ENCODE assay signal across 14 cellular contexts in the genomic region with DNA sequence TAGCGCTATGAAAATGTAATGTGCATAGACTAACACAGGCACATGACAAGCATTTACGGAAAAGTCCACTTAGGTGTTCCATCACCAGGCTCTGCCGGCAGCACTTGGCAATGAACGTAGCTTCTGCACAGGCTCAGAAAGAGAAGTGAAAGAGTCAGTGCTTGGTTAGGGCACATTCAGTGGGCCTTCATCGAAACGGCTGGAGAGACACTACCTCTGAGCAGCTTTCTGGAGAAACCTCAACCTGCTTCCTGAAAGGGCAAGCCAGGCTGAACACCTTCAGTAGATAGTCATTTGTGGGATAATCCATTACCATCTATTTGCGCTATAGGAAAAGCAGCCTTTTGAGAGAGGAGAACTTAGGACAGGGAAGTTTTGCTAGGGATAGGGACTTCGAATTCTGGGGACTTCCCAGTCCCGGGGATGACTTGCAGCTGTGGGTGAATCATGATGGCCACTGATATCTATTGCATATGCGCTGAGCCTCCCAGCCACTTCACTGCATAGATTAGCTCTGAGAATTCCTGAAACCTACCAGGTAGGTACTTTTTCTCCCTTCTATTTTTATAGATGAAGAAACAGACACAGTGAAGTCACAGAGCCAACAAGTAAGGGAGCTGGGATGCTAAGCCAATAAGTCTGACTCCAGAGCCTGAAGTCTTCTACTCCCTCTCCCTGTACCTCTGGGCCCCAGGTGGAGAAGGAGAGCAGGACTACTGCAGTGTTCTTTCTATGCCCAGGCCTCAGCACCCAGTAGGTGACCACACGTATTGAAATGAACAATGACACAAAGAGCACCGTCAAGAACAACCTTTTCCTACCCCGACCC. TPM values are rescaled to one million over a fixed set of nuclear protein-coding genes. Genes with fewer than 3 reads are reported as not detected.
A peak's percentile ranks its signal among the peaks of the same experiment; 100 is the strongest.
DNase-seq lines count a peak whose midpoint lies in the region; ATAC-seq lines count a peak whose summit lies in the region.
"Had no signal": no experiment of that assay in that cellular context is flagged by ENCODE, and none has a peak within 500 bp of the region (broad histone marks: within the 10 kb centered on the region; RNA-seq: fewer than 3 reads in every experiment).

No MANE protein-coding gene starts in this region.

- no peaks in the 10 kb centered on the region for H3K36me3 ChIP-seq in SK-N-MC (ENCODE audit: insufficient read depth, low read length)

- peak; percentile 75 for ATAC-seq in GM19351 (IDR thresholded peaks at IDR 0.05; ENCODE audit: unreplicated experiment)
- peak; percentile 57 for ATAC-seq in HG02884 (IDR thresholded peaks at IDR 0.05; ENCODE audit: unreplicated experiment)

- no peak overlapping the region for H3K4me3 ChIP-seq in SK-N-MC

- H3K9ac ChIP-seq in SK-N-MC (ENCODE audit: insufficient read length), result no peak overlapping the region

- H3K9me3 ChIP-seq in SK-N-MC (ENCODE audit: low read depth, low read length), result no peaks in the 10 kb centered on the region

- DNase-seq in SK-N-MC (ENCODE audit: low read depth, low spot score), result no peak
- DNase-seq in pons (ENCODE audit: low spot score), result peak; percentile 56
- DNase-seq in A172 (ENCODE audit: low spot score), result no peak
- DNase-seq in NCI-H510A (lab: John Stamatoyannopoulos, UW), result no peak
- no peak for DNase-seq in NCI-H146 treated with DMSO at 0.1 percent for 48 hours (lab: John Stamatoyannopoulos, UW; ENCODE audit: unreplicated experiment)
- no peak for DNase-seq in stimulated activated CD8-positive, alpha-beta memory T cell treated with anti-CD3 and anti-CD28 coated beads, Interleukin-4, amount 100 ng/mL, for 48 hours
- DNase-seq: anterior cingulate cortex; DMS79; NCI-H82; stimulated activated CD4-positive, alpha-beta T cell treated with anti-CD3 and anti-CD28 coated beads, Interleukin-1b, Interleukin-23, amount 100 ng/mL, for 48 hours had no signal

- peak overlapping the region; percentile 10; the same call in 1 of the 2 replicates for H3K27ac ChIP-seq in SK-N-MC

RNA-seq across cellular contexts. Expression of gene SH2D7, which starts 4.2 kb away (rescaled TPM):
- total RNA-seq in A172 (2014; rRNA removed; shearing (Covaris generic)), result not detected in 2 replicates
- total RNA-seq: epithelial cell of proximal tubule, subcutaneous adipose tissue had no signal

RNA-seq across cellular contexts. Expression of gene TBC1D2B, which starts 10.6 kb away (rescaled TPM):
- total RNA-seq in A172 (2014; rRNA removed; shearing (Covaris generic)), result 14.5 and 14.9 TPM in 2 replicates

RNA-seq across cellular contexts. Expression of gene CIB2, which starts 43.1 kb away (rescaled TPM):
- total RNA-seq in A172 (2014; rRNA removed; shearing (Covaris generic)), result 10.7 and 14.4 TPM in 2 replicates
